Comparison of ENCODE assay signal across 1 cellular context in genomic region chr2:219514836-219515235, GRCh38.
TF ChIP-seq lines count a peak whose summit lies in the region.

No MANE protein-coding gene starts in this region.

TF ChIP-seq in K562, 482 proteins besides CTCF, POLR2A, EP300 and RAD21:
- TF ChIP-seq PURB (CRISPR knock-in tag; IDR thresholded peaks at IDR 0.05; ENCODE audit: low read depth) (no peak), MCM5 (IDR thresholded peaks at IDR 0.05; ENCODE audit: low read depth) (no peak), RBM14 (IDR thresholded peaks at IDR 0.05; ENCODE audit: borderline replicate concordance, insufficient read depth, low read depth, low read length) (0 out of 2 replicates have a peak, but pooled peaks have one; percentile 10), TEAD1 (CRISPR knock-in tag; IDR thresholded peaks at IDR 0.05) (peak in 1 of 2 experiments; percentile 16; a peak in 1 of 4 replicates), SRSF3 (IDR thresholded peaks at IDR 0.05; ENCODE audit: insufficient read depth, low read length) (no peak), ESRRA (IDR thresholded peaks at IDR 0.05; ENCODE audit: borderline replicate concordance, low read depth) (no peak), ZNF197 (CRISPR knock-in tag; IDR thresholded peaks at IDR 0.05; ENCODE audit: low read depth) (0 out of 2 replicates have a peak, but pooled peaks have one; percentile 3)
